23 cellular contexts compared by ENCODE assay signal in the genomic region with DNA sequence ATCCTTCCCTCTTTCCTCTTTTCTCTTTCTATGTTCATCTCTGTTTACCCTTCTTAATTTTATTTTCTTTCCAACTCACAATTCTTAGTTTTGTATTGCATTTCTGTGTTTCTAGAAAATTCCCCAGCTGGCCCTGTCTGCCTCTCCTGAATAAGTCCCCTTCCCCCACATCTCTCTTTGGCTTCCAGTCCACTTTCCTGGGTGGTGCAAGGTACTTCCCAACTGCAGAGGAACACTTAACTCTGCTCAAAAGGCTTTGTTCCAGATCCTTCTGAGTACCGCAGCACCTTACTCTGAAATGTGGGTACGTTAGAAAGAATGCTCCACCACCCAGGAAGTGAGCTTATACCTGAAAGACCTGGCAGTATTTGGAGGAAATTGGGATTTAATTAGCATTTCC.
DNase-seq lines count a peak whose midpoint lies in the region; ATAC-seq and TF ChIP-seq lines count a peak whose summit lies in the region.
"Had no signal": no experiment of that assay in that cellular context is flagged by ENCODE, and none has a peak within 500 bp of the region (broad histone marks: within the 10 kb centered on the region; RNA-seq: fewer than 3 reads in every experiment).

No MANE protein-coding gene starts in this region.

- 52 to 62% methylated on average over 2 of the region's 2 CpGs for WGBS in heart right ventricle, 2 donors
- WGBS in right cardiac atrium, result 58% methylated on average over 2 of the region's 2 CpGs

- DNase-seq in heart right ventricle (no peak), Right ventricle myocardium superior (no peak), right cardiac atrium (no peak), left ventricle myocardium superior (no peak), left lung (no peak), MCF 10A (ENCODE audit: unreplicated experiment) (no peak)
- DNase-seq in activated CD4-positive, alpha-beta T cell treated with anti-CD3 and anti-CD28 coated beads for 36 hours, result no peak
- DNase-seq: 8988T; ACHN; AML-193; BE2C; CD4-positive, alpha-beta T cell; CD8-positive, alpha-beta memory T cell; DMS 273 treated with DMSO at 0.1 percent for 48 hours; DMS79; EL; GDM1; GOT3; HCEC 1CT had no signal

- H3K36me3 ChIP-seq in heart right ventricle (no peaks in the 10 kb centered on the region), left lung (no peaks in the 10 kb centered on the region)
- H3K36me3 ChIP-seq: BE2C; BLaER1 treated with 17β-estradiol and CSF1 and Interleukin-3, amounts not matched to agents 10 nM and 100 nM had no signal

- H3K27ac Mint-ChIP-seq in MCF 10A (ENCODE audit: low read depth, unreplicated experiment), result no peak overlapping the region
- H3K27ac Mint-ChIP-seq in activated CD4-positive, alpha-beta T cell treated with anti-CD3 and anti-CD28 coated beads for 36 hours, result no peak overlapping the region
- H3K27ac Mint-ChIP-seq: CD4-positive, alpha-beta T cell; CD8-positive, alpha-beta memory T cell had no signal

- H3K4me3 ChIP-seq in heart right ventricle (no peak overlapping the region), right cardiac atrium (ENCODE audit: low read length) (no peak overlapping the region), left lung (no peak overlapping the region)
- H3K4me3 ChIP-seq: A549; BLaER1 treated with 17β-estradiol and CSF1 and Interleukin-3, amounts not matched to agents 10 nM and 100 nM; GM12878 had no signal

- H3K4me3 Mint-ChIP-seq in MCF 10A (ENCODE audit: unreplicated experiment), result no peak overlapping the region
- no peak overlapping the region for H3K4me3 Mint-ChIP-seq in activated CD4-positive, alpha-beta T cell treated with anti-CD3 and anti-CD28 coated beads for 36 hours
- H3K4me3 Mint-ChIP-seq: CD14-positive monocyte; CD4-positive, alpha-beta T cell; CD8-positive, alpha-beta memory T cell had no signal

- CTCF ChIA-PET in MCF 10A (lab: Yijun Ruan, JAX), result interaction anchor here (1.1 kb wide), 1 partner anchor 70 kb away, joined by 3 read pairs; no protein-coding TSS in a partner anchor
- CTCF ChIA-PET in activated CD4-positive, alpha-beta T cell treated with anti-CD3 and anti-CD28 coated beads for 36 hours (lab: Charles Lee), result interaction anchor here (0.8 kb wide), 1 partner anchor 252 kb away, joined by 3 read pairs; no protein-coding TSS in a partner anchor

- H3K9me3 ChIP-seq in heart right ventricle, result no peaks in the 10 kb centered on the region
- H3K9me3 ChIP-seq in right cardiac atrium (ENCODE audit: control insufficient read depth, low read length), result no peaks in the 10 kb centered on the region
- H3K9me3 ChIP-seq in left lung, result no peaks in the 10 kb centered on the region
- H3K9me3 ChIP-seq: A549, BE2C had no signal

- H3K27me3 ChIP-seq in heart right ventricle (no peaks in the 10 kb centered on the region), right cardiac atrium (ENCODE audit: control insufficient read depth, insufficient read depth) (no peaks in the 10 kb centered on the region), left lung (no peaks in the 10 kb centered on the region)
- H3K27me3 ChIP-seq: BE2C; BLaER1 treated with 17β-estradiol and CSF1 and Interleukin-3, amounts not matched to agents 10 nM and 100 nM had no signal

- ATAC-seq in heart right ventricle, result no peak
- ATAC-seq in Right ventricle myocardium superior (ENCODE audit: poor library complexity), result no peak
- no peak for ATAC-seq in right cardiac atrium
- no peak for ATAC-seq in left ventricle myocardium superior
- peak; percentile 29 for ATAC-seq in left lung
- ATAC-seq in activated CD4-positive, alpha-beta T cell treated with anti-CD3 and anti-CD28 coated beads for 36 hours, result no peak
- ATAC-seq: A549, GM12878 had no signal

- peaks cover 26% of the 10 kb centered on the region for H3K9me3 Mint-ChIP-seq in MCF 10A (ENCODE audit: unreplicated experiment)
- H3K9me3 Mint-ChIP-seq in activated CD4-positive, alpha-beta T cell treated with anti-CD3 and anti-CD28 coated beads for 36 hours (ENCODE audit: low read depth), result no peaks in the 10 kb centered on the region
- H3K9me3 Mint-ChIP-seq: CD4-positive, alpha-beta T cell had no signal

- peak overlapping the region in 9 of 10 donors; percentile 55 to 88 (median 77) for H3K27ac ChIP-seq in heart right ventricle
- peak overlapping the region; percentile 64 for H3K27ac ChIP-seq in right cardiac atrium (ENCODE audit: low read length)
- H3K27ac ChIP-seq in left lung, result no peak overlapping the region
- H3K27ac ChIP-seq: A549; BLaER1 treated with 17β-estradiol and CSF1 and Interleukin-3, amounts not matched to agents 10 nM and 100 nM had no signal

- no peaks in the 10 kb centered on the region for H3K4me1 Mint-ChIP-seq in MCF 10A (ENCODE audit: insufficient read depth, unreplicated experiment)
- H3K4me1 Mint-ChIP-seq in activated CD4-positive, alpha-beta T cell treated with anti-CD3 and anti-CD28 coated beads for 36 hours, result no peaks in the 10 kb centered on the region
- H3K4me1 Mint-ChIP-seq: CD14-positive monocyte; CD8-positive, alpha-beta memory T cell had no signal

- TF ChIP-seq CTCF in heart right ventricle (IDR thresholded peaks at IDR 0.05) (no peak), left lung (IDR thresholded peaks at IDR 0.05) (no peak), MCF 10A (IDR thresholded peaks at IDR 0.05; ENCODE audit: unreplicated experiment) (no peak)

- H3K36me3 Mint-ChIP-seq in MCF 10A (ENCODE audit: insufficient read depth, unreplicated experiment), result no peaks in the 10 kb centered on the region
- H3K36me3 Mint-ChIP-seq in activated CD4-positive, alpha-beta T cell treated with anti-CD3 and anti-CD28 coated beads for 36 hours (ENCODE audit: low read depth), result no peaks in the 10 kb centered on the region
- H3K36me3 Mint-ChIP-seq: CD14-positive monocyte had no signal

- no peaks in the 10 kb centered on the region for H3K27me3 Mint-ChIP-seq in MCF 10A (ENCODE audit: insufficient read depth, unreplicated experiment)
- peaks cover 14% of the 10 kb centered on the region for H3K27me3 Mint-ChIP-seq in activated CD4-positive, alpha-beta T cell treated with anti-CD3 and anti-CD28 coated beads for 36 hours

- no TSS peak for BruUV-seq in MCF 10A (replicated peaks; lab: Mats Ljungman, UMichigan)

- POLR2A ChIA-PET in MCF 10A (lab: Yijun Ruan, JAX), result no interaction called here
- POLR2A ChIA-PET in activated CD4-positive, alpha-beta T cell treated with anti-CD3 and anti-CD28 coated beads for 36 hours (lab: Charles Lee), result no interaction called here

- H3K4me1 ChIP-seq in heart right ventricle, result peaks cover 0 to 45% (median 9%) of the 10 kb centered on the region in 9 donors
- peaks cover 4% of the 10 kb centered on the region for H3K4me1 ChIP-seq in right cardiac atrium (ENCODE audit: control insufficient read depth, insufficient read depth, low read length)
- H3K4me1 ChIP-seq in left lung, result no peaks in the 10 kb centered on the region
- H3K4me1 ChIP-seq: A549; BE2C; BLaER1 treated with 17β-estradiol and CSF1 and Interleukin-3, amounts not matched to agents 10 nM and 100 nM had no signal

- intact Hi-C loops in heart right ventricle (cut with DNase I), result loop anchor here in 2 of 10 donors (5.0 kb wide), 2 partner anchors 61 to 66 kb away; no protein-coding TSS in a partner anchor
- intact Hi-C loops in Right ventricle myocardium superior (cut with DNase I), result no loop called here
- intact Hi-C loops in right cardiac atrium (cut with DNase I), result no loop called here
- intact Hi-C loops in left ventricle myocardium superior (cut with micrococcal nuclease), result no loop called here
- intact Hi-C loops in left lung (cut with DNase I), result no loop called here
- intact Hi-C loops in MCF 10A (cut with micrococcal nuclease), result no loop called here
- intact Hi-C loops in activated CD4-positive, alpha-beta T cell treated with anti-CD3 and anti-CD28 coated beads for 36 hours (cut with DNase I, micrococcal nuclease), result no loop called here

Comparison
In these comparisons a context has a peak if more than half of its experiments do, and no peak if none do; other contexts are left out.
1. H3K27ac ChIP-seq: peak in heart right ventricle (9 of 10) and right cardiac atrium (single experiment); none in left lung (0 of 2).